ENCODE assay signal across 12 cellular contexts in the genomic region with DNA sequence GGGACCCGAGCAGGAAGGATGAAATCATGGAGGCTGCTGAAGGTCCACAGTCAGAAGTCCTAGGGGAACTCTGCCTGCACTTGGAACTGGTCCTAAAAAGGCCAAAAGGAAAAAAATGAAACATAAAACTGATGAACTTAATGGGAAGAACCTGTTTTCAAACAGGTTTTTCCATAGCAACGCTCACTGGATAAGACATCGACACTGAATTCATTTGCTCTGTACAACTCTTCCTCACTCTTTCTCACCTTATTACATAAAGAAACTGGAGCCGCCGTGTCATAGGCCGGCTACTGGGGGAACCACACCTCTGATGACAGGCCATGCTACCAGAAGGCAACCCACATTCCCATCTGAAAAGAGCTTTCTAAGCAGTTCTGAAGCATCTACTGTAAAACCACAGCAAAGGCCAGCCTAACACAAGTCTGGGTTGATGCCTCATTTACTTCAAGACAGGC.
DNase-seq lines count a peak whose midpoint lies in the region; ATAC-seq and TF ChIP-seq lines count a peak whose summit lies in the region.
"Had no signal": no experiment of that assay in that cellular context is flagged by ENCODE, and none has a peak within 500 bp of the region (broad histone marks: within the 10 kb centered on the region; RNA-seq: fewer than 3 reads in every experiment).

No MANE protein-coding gene starts in this region.

- H3K4me3 Mint-ChIP-seq in activated naive CD8-positive, alpha-beta T cell treated with anti-CD3 and anti-CD28 coated beads, Interleukin-2, amount 10 ng/mL, durations not matched to agents 7 days and 5 days = no peak overlapping the region
- H3K4me3 Mint-ChIP-seq in stimulated activated memory B cell treated with anti-CD40 and anti-IgM and Interleukin-4, amounts not matched to agents 10 μg/mL and 1 μg/mL and 100 μg/mL, for 72 hours = no peak overlapping the region

- H3K9me3 ChIP-seq in SK-N-SH (no peaks in the 10 kb centered on the region), right atrium auricular region (no peaks in the 10 kb centered on the region)

- no peaks in the 10 kb centered on the region for H4K20me1 ChIP-seq in SK-N-SH (ENCODE audit: insufficient read depth)

- H3K4me1 ChIP-seq in SK-N-SH (ENCODE audit: control insufficient read depth in 1 of 2, insufficient read depth in 2 of 2, low read depth in 1 of 2, low read length in 1 of 2) (peaks cover 3 to 26% of the 10 kb centered on the region in 2 experiments; a peak in 3 of 4 replicates), right atrium auricular region (peaks cover 0 to 16% of the 10 kb centered on the region in 2 donors)

- peaks cover 13% of the 10 kb centered on the region for H3F3A ChIP-seq in SK-N-SH (replicated peaks; ENCODE audit: insufficient read depth)

- H2AFZ ChIP-seq in SK-N-SH (ENCODE audit: low read depth) = no peak overlapping the region

- no peaks in the 10 kb centered on the region for H3K27me3 ChIP-seq in SK-N-SH (ENCODE audit: insufficient read depth)
- no peaks in the 10 kb centered on the region for H3K27me3 ChIP-seq in right atrium auricular region

- no peaks in the 10 kb centered on the region; the same call in 1 of the 2 replicates for H3K79me2 ChIP-seq in SK-N-SH (ENCODE audit: insufficient read depth)

- TF ChIP-seq RAD21 in SK-N-SH (IDR thresholded peaks at IDR 0.05; ENCODE audit: low read length) = no peak

- WGBS in SK-N-SH (ENCODE audit: low lambda C conversion rate) = 95% methylated on average over 6 of the region's 6 CpGs

- POLR2A ChIA-PET in SK-N-SH (lab: Yijun Ruan, JAX) = no interaction called here
- POLR2A ChIA-PET in activated naive CD8-positive, alpha-beta T cell treated with anti-CD3 and anti-CD28 coated beads, Interleukin-2, amount 10 ng/mL, durations not matched to agents 7 days and 5 days (lab: Charles Lee) = no interaction called here

- DNase-seq in SK-N-SH = no peak
- no peak for DNase-seq in activated naive CD8-positive, alpha-beta T cell treated with anti-CD3 and anti-CD28 coated beads, Interleukin-2, amount 10 ng/mL, durations not matched to agents 7 days and 5 days
- DNase-seq in right atrium auricular region (ENCODE audit: low spot score) = no peak
- no peak for DNase-seq in NCI-H526 (lab: John Stamatoyannopoulos, UW)
- DNase-seq in C1 segment of cervical spinal cord (lab: John Stamatoyannopoulos, UW) = no peak
- DNase-seq: activated CD4-positive, alpha-beta T cell treated with anti-CD3 and anti-CD28 coated beads for 48 hours; caudate nucleus; stimulated activated CD8-positive, alpha-beta memory T cell treated with anti-CD3 and anti-CD28 coated beads, Interleukin-4, amount 100 ng/mL, for 48 hours had no signal

- H3K27me3 Mint-ChIP-seq in activated naive CD8-positive, alpha-beta T cell treated with anti-CD3 and anti-CD28 coated beads, Interleukin-2, amount 10 ng/mL, durations not matched to agents 7 days and 5 days = no peaks in the 10 kb centered on the region
- no peaks in the 10 kb centered on the region for H3K27me3 Mint-ChIP-seq in stimulated activated memory B cell treated with anti-CD40 and anti-IgM and Interleukin-4, amounts not matched to agents 10 μg/mL and 1 μg/mL and 100 μg/mL, for 72 hours

- no peak overlapping the region for H3K4me2 ChIP-seq in SK-N-SH

- CTCF ChIA-PET in SK-N-SH (lab: Yijun Ruan, JAX) = interaction anchor here (1.4 to 1.6 kb wide), 3 partner anchors 10 to 254 kb away, joined by 3 to 6 read pairs (median 4); no protein-coding TSS in a partner anchor

- H3K9ac ChIP-seq in SK-N-SH = no peak overlapping the region

- no peak for TF ChIP-seq EP300 in SK-N-SH (IDR thresholded peaks at IDR 0.05; ENCODE audit: borderline replicate concordance in 1 of 2, low read depth in 1 of 2, low read length in 1 of 2)

- H3K27ac Mint-ChIP-seq in activated naive CD8-positive, alpha-beta T cell treated with anti-CD3 and anti-CD28 coated beads, Interleukin-2, amount 10 ng/mL, durations not matched to agents 7 days and 5 days = peak overlapping the region; percentile 31
- H3K27ac Mint-ChIP-seq in stimulated activated memory B cell treated with anti-CD40 and anti-IgM and Interleukin-4, amounts not matched to agents 10 μg/mL and 1 μg/mL and 100 μg/mL, for 72 hours = peak overlapping the region; percentile 53

- no peak overlapping the region for H3K4me3 ChIP-seq in SK-N-SH (ENCODE audit: low read depth in 2 of 2, low read length in 1 of 2)
- H3K4me3 ChIP-seq in right atrium auricular region = no peak overlapping the region

- H3K36me3 ChIP-seq in SK-N-SH (replicated peaks in 1 of 2; ENCODE audit: control insufficient read depth in 1 of 2, insufficient read depth in 2 of 2, low read length in 1 of 2) (peaks cover 16 to 20% of the 10 kb centered on the region in 2 experiments), right atrium auricular region (peaks cover 6% of the 10 kb centered on the region)

- H3K36me3 Mint-ChIP-seq in activated naive CD8-positive, alpha-beta T cell treated with anti-CD3 and anti-CD28 coated beads, Interleukin-2, amount 10 ng/mL, durations not matched to agents 7 days and 5 days = peaks cover 14% of the 10 kb centered on the region
- H3K36me3 Mint-ChIP-seq in stimulated activated memory B cell treated with anti-CD40 and anti-IgM and Interleukin-4, amounts not matched to agents 10 μg/mL and 1 μg/mL and 100 μg/mL, for 72 hours = peaks cover 58% of the 10 kb centered on the region

- H3K27ac ChIP-seq in SK-N-SH (ENCODE audit: low read depth in 2 of 2, low read length in 1 of 2) (peak overlapping the region in 1 of 2 experiments; percentile 55; a peak in 2 of 4 replicates), right atrium auricular region (peak overlapping the region; percentile 28 to 69)

- H3K9me3 Mint-ChIP-seq in activated naive CD8-positive, alpha-beta T cell treated with anti-CD3 and anti-CD28 coated beads, Interleukin-2, amount 10 ng/mL, durations not matched to agents 7 days and 5 days = no peaks in the 10 kb centered on the region
- no peaks in the 10 kb centered on the region for H3K9me3 Mint-ChIP-seq in stimulated activated memory B cell treated with anti-CD40 and anti-IgM and Interleukin-4, amounts not matched to agents 10 μg/mL and 1 μg/mL and 100 μg/mL, for 72 hours

- ATAC-seq in SK-N-SH treated with all-trans-retinoic acid at 6 μM for 48 hours (peak; percentile 18; the same call in 2 of the 3 replicates), HG03175 (IDR thresholded peaks at IDR 0.05; ENCODE audit: unreplicated experiment) (no peak)
- ATAC-seq in activated naive CD8-positive, alpha-beta T cell treated with anti-CD3 and anti-CD28 coated beads, Interleukin-2, amount 10 ng/mL, durations not matched to agents 7 days and 5 days (ENCODE audit: low read depth) = no peak
- ATAC-seq in stimulated activated memory B cell treated with anti-CD40 and anti-IgM and Interleukin-4, amounts not matched to agents 10 μg/mL and 1 μg/mL and 100 μg/mL, for 72 hours = no peak
- ATAC-seq: Panc1 had no signal

- no peak for TF ChIP-seq CTCF in SK-N-SH (IDR thresholded peaks at IDR 0.05)
- no peak for TF ChIP-seq CTCF in right atrium auricular region (IDR thresholded peaks at IDR 0.05)

- peaks cover 15% of the 10 kb centered on the region for H3K4me1 Mint-ChIP-seq in activated naive CD8-positive, alpha-beta T cell treated with anti-CD3 and anti-CD28 coated beads, Interleukin-2, amount 10 ng/mL, durations not matched to agents 7 days and 5 days
- no peaks in the 10 kb centered on the region for H3K4me1 Mint-ChIP-seq in stimulated activated memory B cell treated with anti-CD40 and anti-IgM and Interleukin-4, amounts not matched to agents 10 μg/mL and 1 μg/mL and 100 μg/mL, for 72 hours

- H3K9me2 ChIP-seq in SK-N-SH = no peaks in the 10 kb centered on the region

TF ChIP-seq in SK-N-SH treated with all-trans-retinoic acid at 6 μM for 48 hours, 23 proteins besides CTCF, POLR2A, EP300 and RAD21 (continues in another document):
- TF ChIP-seq GLIS3 (CRISPR knock-in tag; IDR thresholded peaks at IDR 0.05) = no peak
- no peak for TF ChIP-seq SNAI2 (CRISPR knock-in tag; IDR thresholded peaks at IDR 0.05)
- TF ChIP-seq ZFP30 (CRISPR knock-in tag; IDR thresholded peaks at IDR 0.05) = no peak
- TF ChIP-seq PPARA (CRISPR knock-in tag; IDR thresholded peaks at IDR 0.05; ENCODE audit: borderline replicate concordance) = no peak
- TF ChIP-seq, protein P1, sequence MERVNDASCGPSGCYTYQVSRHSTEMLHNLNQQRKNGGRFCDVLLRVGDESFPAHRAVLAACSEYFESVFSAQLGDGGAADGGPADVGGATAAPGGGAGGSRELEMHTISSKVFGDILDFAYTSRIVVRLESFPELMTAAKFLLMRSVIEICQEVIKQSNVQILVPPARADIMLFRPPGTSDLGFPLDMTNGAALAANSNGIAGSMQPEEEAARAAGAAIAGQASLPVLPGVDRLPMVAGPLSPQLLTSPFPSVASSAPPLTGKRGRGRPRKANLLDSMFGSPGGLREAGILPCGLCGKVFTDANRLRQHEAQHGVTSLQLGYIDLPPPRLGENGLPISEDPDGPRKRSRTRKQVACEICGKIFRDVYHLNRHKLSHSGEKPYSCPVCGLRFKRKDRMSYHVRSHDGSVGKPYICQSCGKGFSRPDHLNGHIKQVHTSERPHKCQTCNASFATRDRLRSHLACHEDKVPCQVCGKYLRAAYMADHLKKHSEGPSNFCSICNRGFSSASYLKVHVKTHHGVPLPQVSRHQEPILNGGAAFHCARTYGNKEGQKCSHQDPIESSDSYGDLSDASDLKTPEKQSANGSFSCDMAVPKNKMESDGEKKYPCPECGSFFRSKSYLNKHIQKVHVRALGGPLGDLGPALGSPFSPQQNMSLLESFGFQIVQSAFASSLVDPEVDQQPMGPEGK (CRISPR knock-in tag; IDR thresholded peaks at IDR 0.05; ENCODE audit: borderline replicate concordance) = no peak

TF ChIP-seq in SK-N-SH, 30 proteins besides CTCF, POLR2A, EP300 and RAD21 (continues in another document):
- TF ChIP-seq RCOR1 (IDR thresholded peaks at IDR 0.05; ENCODE audit: low read length) (no peak), FOSL2 (IDR thresholded peaks at IDR 0.05; ENCODE audit: borderline replicate concordance, low read depth) (no peak), POLR2AphosphoS5 (IDR thresholded peaks at IDR 0.05; ENCODE audit: low read depth, low read length) (no peak), YY1 (IDR thresholded peaks at IDR 0.05; ENCODE audit: low read depth) (no peak), NFIC (IDR thresholded peaks at IDR 0.05; ENCODE audit: borderline replicate concordance) (no peak), MXI1 (IDR thresholded peaks at IDR 0.05; ENCODE audit: low read depth, low read length) (no peak), RXRA (IDR thresholded peaks at IDR 0.05; ENCODE audit: borderline replicate concordance, low read depth) (no peak), TAF1 (IDR thresholded peaks at IDR 0.05; ENCODE audit: borderline replicate concordance, low read depth, low read length) (no peak)
- TF ChIP-seq, protein P2, sequence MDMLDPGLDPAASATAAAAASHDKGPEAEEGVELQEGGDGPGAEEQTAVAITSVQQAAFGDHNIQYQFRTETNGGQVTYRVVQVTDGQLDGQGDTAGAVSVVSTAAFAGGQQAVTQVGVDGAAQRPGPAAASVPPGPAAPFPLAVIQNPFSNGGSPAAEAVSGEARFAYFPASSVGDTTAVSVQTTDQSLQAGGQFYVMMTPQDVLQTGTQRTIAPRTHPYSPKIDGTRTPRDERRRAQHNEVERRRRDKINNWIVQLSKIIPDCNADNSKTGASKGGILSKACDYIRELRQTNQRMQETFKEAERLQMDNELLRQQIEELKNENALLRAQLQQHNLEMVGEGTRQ (IDR thresholded peaks at IDR 0.05; ENCODE audit: borderline replicate concordance, low read depth, low read length) = no peak
